In the genomic region with DNA sequence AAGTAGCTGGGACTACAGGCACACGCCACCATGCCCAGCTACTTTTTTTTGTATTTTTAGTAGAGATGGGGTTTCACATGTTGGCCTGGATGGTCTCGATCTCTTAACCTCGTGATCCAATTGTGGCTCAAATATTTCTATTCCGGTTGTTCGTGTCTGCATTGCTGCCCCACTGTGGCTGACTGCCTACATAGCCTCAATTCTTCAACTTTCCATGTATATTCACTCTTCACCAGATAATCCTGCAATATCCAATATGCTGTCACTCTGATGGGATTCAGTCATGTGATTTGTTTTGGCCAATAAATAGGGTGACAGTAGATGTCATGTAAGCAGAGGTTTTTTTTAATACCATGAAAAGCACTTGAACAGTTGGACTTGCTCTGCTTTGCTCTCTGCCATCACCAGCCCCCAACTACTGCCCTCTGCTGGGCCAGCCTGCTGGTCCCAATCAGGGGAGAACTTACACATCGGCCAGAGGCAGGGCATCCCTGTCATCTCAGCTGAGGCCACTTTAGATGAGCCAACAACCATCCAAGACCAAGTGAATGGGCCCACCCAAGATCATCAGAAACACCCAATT, we compare ENCODE assay signal across 1 cellular context.
TF ChIP-seq lines count a peak whose summit lies in the region.

No MANE protein-coding gene starts in this region.

TF ChIP-seq in H1, 55 proteins besides CTCF, POLR2A, EP300 and RAD21:
- TF ChIP-seq POU5F1 (IDR thresholded peaks at IDR 0.05; ENCODE audit: low read depth, low read length) (no peak), YY1 (IDR thresholded peaks at IDR 0.05; ENCODE audit: low read depth, low read length) (no peak), SIN3A (conservative IDR thresholded peaks at IDR 0.05 in 1 of 2, IDR thresholded peaks at IDR 0.05 in 1 of 2; ENCODE audit: low read depth in 1 of 2, low read length in 2 of 2) (no peak), CHD1 (IDR thresholded peaks at IDR 0.05; ENCODE audit: low read depth, low read length) (no peak), TCF12 (IDR thresholded peaks at IDR 0.05; ENCODE audit: low read depth, low read length) (no peak), MAX (IDR thresholded peaks at IDR 0.05) (no peak), TAF1 (IDR thresholded peaks at IDR 0.05; ENCODE audit: low read depth, low read length) (no peak), RBBP5 (IDR thresholded peaks at IDR 0.05; ENCODE audit: borderline replicate concordance, low read depth, low read length) (no peak), TEAD4 (IDR thresholded peaks at IDR 0.05; ENCODE audit: low read depth, low read length) (no peak), SUZ12 (IDR thresholded peaks at IDR 0.05; ENCODE audit: low read length) (no peak), ATF2 (IDR thresholded peaks at IDR 0.05; ENCODE audit: low read length) (no peak), NRF1 (IDR thresholded peaks at IDR 0.05; ENCODE audit: low read depth, low read length) (no peak), CEBPB (IDR thresholded peaks at IDR 0.05; ENCODE audit: low read depth, low read length) (no peak), CBX8 (IDR thresholded peaks at IDR 0.05; ENCODE audit: borderline replicate concordance, low read depth, low read length) (no peak), E2F6 (IDR thresholded peaks at IDR 0.05) (no peak)
- TF ChIP-seq, protein P1, sequence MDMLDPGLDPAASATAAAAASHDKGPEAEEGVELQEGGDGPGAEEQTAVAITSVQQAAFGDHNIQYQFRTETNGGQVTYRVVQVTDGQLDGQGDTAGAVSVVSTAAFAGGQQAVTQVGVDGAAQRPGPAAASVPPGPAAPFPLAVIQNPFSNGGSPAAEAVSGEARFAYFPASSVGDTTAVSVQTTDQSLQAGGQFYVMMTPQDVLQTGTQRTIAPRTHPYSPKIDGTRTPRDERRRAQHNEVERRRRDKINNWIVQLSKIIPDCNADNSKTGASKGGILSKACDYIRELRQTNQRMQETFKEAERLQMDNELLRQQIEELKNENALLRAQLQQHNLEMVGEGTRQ (IDR thresholded peaks at IDR 0.05; ENCODE audit: low read length): no peak
